8 cellular contexts compared by ENCODE assay signal in the genomic region with DNA sequence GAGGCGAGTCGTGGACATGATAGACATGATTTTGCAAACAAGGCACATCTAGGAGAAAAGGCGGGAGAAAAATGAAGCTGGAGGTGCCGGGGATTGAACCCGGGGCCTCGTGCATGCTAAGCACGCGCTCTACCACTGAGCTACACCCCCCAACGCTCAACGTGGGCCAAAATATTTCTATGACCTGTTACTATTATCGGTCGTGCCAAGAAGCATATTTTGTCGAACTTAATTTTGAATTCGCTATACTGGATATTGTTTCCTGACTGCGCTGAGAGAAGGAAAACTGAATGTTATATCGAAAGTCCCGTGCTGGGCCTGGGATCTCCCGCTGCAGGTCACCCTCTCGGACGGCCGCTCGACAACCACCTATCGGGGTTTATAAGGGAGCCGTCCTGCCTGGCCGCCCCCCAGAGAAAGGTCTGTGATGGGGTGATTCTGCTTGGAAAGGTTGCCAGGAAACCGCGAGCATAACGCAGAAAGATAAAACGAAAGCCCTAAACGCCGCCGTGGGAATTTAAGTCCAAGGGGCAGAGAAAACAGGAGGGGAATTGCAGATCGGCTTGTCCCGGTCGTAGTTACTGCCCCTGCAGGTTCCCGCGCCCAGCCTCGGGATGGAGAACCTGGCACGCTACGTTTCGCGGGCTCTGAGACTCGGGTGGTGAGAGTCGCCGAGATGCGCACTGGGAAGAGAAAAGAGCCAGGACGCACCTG.
DNase-seq lines count a peak whose midpoint lies in the region; ATAC-seq and TF ChIP-seq lines count a peak whose summit lies in the region.

No MANE protein-coding gene starts in this region.

- peak overlapping the region; percentile 82 for H3K9ac ChIP-seq in KMS-11

- peak overlapping the region; percentile 82 for H3K27ac ChIP-seq in KMS-11

- peaks cover 7% of the 10 kb centered on the region for H3K4me1 ChIP-seq in KMS-11 (ENCODE audit: low read depth, poor library complexity, severe bottlenecking)

- no peaks in the 10 kb centered on the region for H4K20me1 ChIP-seq in KMS-11 (ENCODE audit: insufficient read depth)

- DNase-seq in RKO (ENCODE audit: low spot score) (peak; percentile 82), fibroblast of pulmonary artery (ENCODE audit: low read depth) (peak; percentile 90)
- peak; percentile 79 for DNase-seq in natural killer cell treated with Interleukin-12 subunit alpha and Interleukin-12 subunit beta and Interleukin-15 and Interleukin-18, amount 100 ng/mL, for 72 hours (ENCODE audit: low spot score)

- H3K9me3 Mint-ChIP-seq in activated T-helper 17 cell treated with anti-CD3 and anti-CD28 coated beads, Interleukin-2, amount 50 U/mL, for 72 hours: peaks cover 12% of the 10 kb centered on the region
- peaks cover 4% of the 10 kb centered on the region for H3K9me3 Mint-ChIP-seq in natural killer cell treated with Interleukin-12 subunit alpha and Interleukin-12 subunit beta and Interleukin-15 and Interleukin-18, amount 100 ng/mL, for 72 hours
- peaks cover 10% of the 10 kb centered on the region for H3K9me3 Mint-ChIP-seq in stimulated activated memory B cell treated with anti-CD40 and anti-IgM and Interleukin-4, amounts not matched to agents 10 μg/mL and 1 μg/mL and 100 μg/mL, for 72 hours

- H3K27me3 Mint-ChIP-seq in activated T-helper 17 cell treated with anti-CD3 and anti-CD28 coated beads, Interleukin-2, amount 50 U/mL, for 72 hours: no peaks in the 10 kb centered on the region
- H3K27me3 Mint-ChIP-seq in natural killer cell treated with Interleukin-12 subunit alpha and Interleukin-12 subunit beta and Interleukin-15 and Interleukin-18, amount 100 ng/mL, for 72 hours: peaks cover 0 to 9% of the 10 kb centered on the region in 2 donors
- H3K27me3 Mint-ChIP-seq in stimulated activated memory B cell treated with anti-CD40 and anti-IgM and Interleukin-4, amounts not matched to agents 10 μg/mL and 1 μg/mL and 100 μg/mL, for 72 hours: peaks cover 30% of the 10 kb centered on the region

- TF ChIP-seq CTCF in GM12875 (IDR thresholded peaks at IDR 0.05; ENCODE audit: borderline replicate concordance, insufficient read depth, low read depth, low read length) (no peak), KMS-11 (conservative IDR thresholded peaks at IDR 0.05; ENCODE audit: low read depth, low read length) (no peak), fibroblast of pulmonary artery (IDR thresholded peaks at IDR 0.05; ENCODE audit: low read length, missing control alignments) (no peak)

- peaks cover 22% of the 10 kb centered on the region for H3K4me1 Mint-ChIP-seq in activated T-helper 17 cell treated with anti-CD3 and anti-CD28 coated beads, Interleukin-2, amount 50 U/mL, for 72 hours
- H3K4me1 Mint-ChIP-seq in natural killer cell treated with Interleukin-12 subunit alpha and Interleukin-12 subunit beta and Interleukin-15 and Interleukin-18, amount 100 ng/mL, for 72 hours (ENCODE audit: low read depth in 2 of 2): peaks cover 40 to 45% of the 10 kb centered on the region in 2 donors
- peaks cover 22% of the 10 kb centered on the region for H3K4me1 Mint-ChIP-seq in stimulated activated memory B cell treated with anti-CD40 and anti-IgM and Interleukin-4, amounts not matched to agents 10 μg/mL and 1 μg/mL and 100 μg/mL, for 72 hours

- peak; percentile 66 for ATAC-seq in activated T-helper 17 cell treated with anti-CD3 and anti-CD28 coated beads, Interleukin-2, amount 50 U/mL, for 72 hours (replicated peaks)
- ATAC-seq in natural killer cell treated with Interleukin-12 subunit alpha and Interleukin-12 subunit beta and Interleukin-15 and Interleukin-18, amount 100 ng/mL, for 72 hours: peak; percentile 67 to 79
- peak; percentile 61 for ATAC-seq in stimulated activated memory B cell treated with anti-CD40 and anti-IgM and Interleukin-4, amounts not matched to agents 10 μg/mL and 1 μg/mL and 100 μg/mL, for 72 hours
- ATAC-seq in GM19463 (IDR thresholded peaks at IDR 0.05; ENCODE audit: unreplicated experiment): no peak

- peak overlapping the region; percentile 100 for H3K27ac Mint-ChIP-seq in activated T-helper 17 cell treated with anti-CD3 and anti-CD28 coated beads, Interleukin-2, amount 50 U/mL, for 72 hours
- H3K27ac Mint-ChIP-seq in natural killer cell treated with Interleukin-12 subunit alpha and Interleukin-12 subunit beta and Interleukin-15 and Interleukin-18, amount 100 ng/mL, for 72 hours: peak overlapping the region; percentile 87 to 98
- peak overlapping the region; percentile 69 for H3K27ac Mint-ChIP-seq in stimulated activated memory B cell treated with anti-CD40 and anti-IgM and Interleukin-4, amounts not matched to agents 10 μg/mL and 1 μg/mL and 100 μg/mL, for 72 hours

- H3K79me2 ChIP-seq in KMS-11 (ENCODE audit: insufficient read depth, low read depth): no peaks in the 10 kb centered on the region

- peak overlapping the region; percentile 99 for H2AFZ ChIP-seq in KMS-11 (ENCODE audit: low read depth)

- H3K36me3 ChIP-seq in KMS-11 (ENCODE audit: insufficient read depth): no peaks in the 10 kb centered on the region

- peak overlapping the region; percentile 97 for H3K4me3 Mint-ChIP-seq in activated T-helper 17 cell treated with anti-CD3 and anti-CD28 coated beads, Interleukin-2, amount 50 U/mL, for 72 hours
- H3K4me3 Mint-ChIP-seq in natural killer cell treated with Interleukin-12 subunit alpha and Interleukin-12 subunit beta and Interleukin-15 and Interleukin-18, amount 100 ng/mL, for 72 hours: peak overlapping the region; percentile 91
- H3K4me3 Mint-ChIP-seq in stimulated activated memory B cell treated with anti-CD40 and anti-IgM and Interleukin-4, amounts not matched to agents 10 μg/mL and 1 μg/mL and 100 μg/mL, for 72 hours: peak overlapping the region; percentile 87

- H3K4me2 ChIP-seq in KMS-11: peak overlapping the region; percentile 61

- H3K4me3 ChIP-seq in GM12875 (ENCODE audit: low read depth, low read length) (peak overlapping the region; percentile 58), KMS-11 (IDR thresholded peaks at IDR 0.05; ENCODE audit: insufficient read depth, low read depth, low read length) (no peak overlapping the region), fibroblast of pulmonary artery (replicated peaks; ENCODE audit: low read depth, low read length) (peak overlapping the region; percentile 89)

- no peaks in the 10 kb centered on the region for H3K27me3 ChIP-seq in KMS-11 (ENCODE audit: insufficient read depth, low read depth)

- peaks cover 27% of the 10 kb centered on the region for H3K36me3 Mint-ChIP-seq in activated T-helper 17 cell treated with anti-CD3 and anti-CD28 coated beads, Interleukin-2, amount 50 U/mL, for 72 hours (ENCODE audit: low read depth)
- peaks cover 5% of the 10 kb centered on the region for H3K36me3 Mint-ChIP-seq in natural killer cell treated with Interleukin-12 subunit alpha and Interleukin-12 subunit beta and Interleukin-15 and Interleukin-18, amount 100 ng/mL, for 72 hours
- no peaks in the 10 kb centered on the region for H3K36me3 Mint-ChIP-seq in stimulated activated memory B cell treated with anti-CD40 and anti-IgM and Interleukin-4, amounts not matched to agents 10 μg/mL and 1 μg/mL and 100 μg/mL, for 72 hours
